Comparison of ENCODE assay signal across 30 cellular contexts in genomic region chr6:136535880-136536620, GRCh38. TPM values are rescaled to one million over a fixed set of nuclear protein-coding genes. Genes with fewer than 3 reads are reported as not detected.
DNase-seq lines count a peak whose midpoint lies in the region; ATAC-seq, FAIRE-seq and TF ChIP-seq lines count a peak whose summit lies in the region.
"Had no signal": no experiment of that assay in that cellular context is flagged by ENCODE, and none has a peak within 500 bp of the region (broad histone marks: within the 10 kb centered on the region; RNA-seq: fewer than 3 reads in every experiment).

No MANE protein-coding gene starts in this region.

- H4K5ac ChIP-seq in H9 (ENCODE audit: insufficient read length, low read depth, low read length), result no peak overlapping the region

- H3K18ac ChIP-seq in H9 (ENCODE audit: insufficient read length, low read depth, low read length), result no peak overlapping the region

- peaks cover 63% of the 10 kb centered on the region for H3K4me1 Mint-ChIP-seq in GM23338
- peaks cover 57 to 65% of the 10 kb centered on the region in 2 experiments for H3K4me1 Mint-ChIP-seq in H9
- H3K4me1 Mint-ChIP-seq in natural killer cell treated with Interleukin-12 subunit alpha and Interleukin-12 subunit beta and Interleukin-15 and Interleukin-18, amount 100 ng/mL, for 72 hours (ENCODE audit: low read depth in 2 of 2), result no peaks in the 10 kb centered on the region
- H3K4me1 Mint-ChIP-seq: CD4-positive, alpha-beta memory T cell; CD4-positive, CD25-positive, alpha-beta regulatory T cell; CD8-positive, alpha-beta memory T cell had no signal

- H3K27ac Mint-ChIP-seq in GM23338, result no peak overlapping the region
- peak overlapping the region in 2 of 3 experiments; percentile 18 to 40; a peak in 3 of 7 replicates for H3K27ac Mint-ChIP-seq in H9
- no peak overlapping the region for H3K27ac Mint-ChIP-seq in natural killer cell treated with Interleukin-12 subunit alpha and Interleukin-12 subunit beta and Interleukin-15 and Interleukin-18, amount 100 ng/mL, for 72 hours
- H3K27ac Mint-ChIP-seq: CD14-positive monocyte; CD4-positive, CD25-positive, alpha-beta regulatory T cell; CD8-positive, alpha-beta memory T cell had no signal

- H3K4ac ChIP-seq in H9 (ENCODE audit: low read depth, low read length), result no peak overlapping the region

- no peak overlapping the region for H3K27ac ChIP-seq in GM23338 (ENCODE audit: low read depth)
- no peak overlapping the region for H3K27ac ChIP-seq in H9 (ENCODE audit: insufficient read length, low read depth, low read length)
- no peak overlapping the region for H3K27ac ChIP-seq in HEK293 (ENCODE audit: extremely low read depth, low read depth, low read length)
- no peak overlapping the region for H3K27ac ChIP-seq in K562 (ENCODE audit: extremely low read depth, low read depth, low read length)
- no peak overlapping the region for H3K27ac ChIP-seq in right cardiac atrium (ENCODE audit: low read length)
- H3K27ac ChIP-seq: BLaER1 had no signal

- no peak overlapping the region for H3K14ac ChIP-seq in H9 (ENCODE audit: insufficient read depth, low read length)

- no peak overlapping the region for H3T11ph ChIP-seq in H9 (ENCODE audit: low read length)

- H3K36me3 ChIP-seq in GM23338 (ENCODE audit: insufficient read depth) (no peaks in the 10 kb centered on the region), HEK293 (ENCODE audit: control insufficient read depth in 2 of 2, insufficient read depth in 1 of 2, low read length in 2 of 2) (peaks cover 0 to 3% of the 10 kb centered on the region in 2 experiments; a peak in 1 of 3 replicates), K562 (ENCODE audit: control insufficient read depth, insufficient read depth, low read length) (no peaks in the 10 kb centered on the region)
- H3K36me3 ChIP-seq: BE2C, BLaER1 had no signal

- peaks cover 10% of the 10 kb centered on the region; the same call in 2 of the 3 replicates for H3K36me3 Mint-ChIP-seq in GM23338 (ENCODE audit: low read depth)
- peaks cover 1 to 10% (median 7%) of the 10 kb centered on the region in 3 experiments; a peak in 5 of 7 replicates for H3K36me3 Mint-ChIP-seq in H9 (ENCODE audit: insufficient read depth in 1 of 3, low read depth in 3 of 3)
- H3K36me3 Mint-ChIP-seq in natural killer cell treated with Interleukin-12 subunit alpha and Interleukin-12 subunit beta and Interleukin-15 and Interleukin-18, amount 100 ng/mL, for 72 hours, result no peaks in the 10 kb centered on the region
- H3K36me3 Mint-ChIP-seq: CD14-positive monocyte; CD4-positive, alpha-beta memory T cell; CD4-positive, CD25-positive, alpha-beta regulatory T cell had no signal

- no peak overlapping the region for H2BK12ac ChIP-seq in H9 (ENCODE audit: insufficient read length, low read depth, low read length)

- H4K20me1 ChIP-seq in GM23338 (replicated peaks; ENCODE audit: insufficient read depth) (peaks cover 32% of the 10 kb centered on the region), H9 (ENCODE audit: control insufficient read depth, insufficient read depth, insufficient read length) (no peaks in the 10 kb centered on the region), K562 (replicated peaks; ENCODE audit: control insufficient read depth, insufficient read depth, low read length) (no peaks in the 10 kb centered on the region)
- H4K20me1 ChIP-seq: BLaER1 had no signal

- TF ChIP-seq RAD21 in K562 (CRISPR knock-in tag; conservative IDR thresholded peaks at IDR 0.05 in 1 of 2, IDR thresholded peaks at IDR 0.05 in 1 of 2), result no peak

- H2BK5ac ChIP-seq in H9 (ENCODE audit: insufficient read length, low read length), result no peak overlapping the region

- H2BK20ac ChIP-seq in H9 (ENCODE audit: low read depth, low read length, poor library complexity, severe bottlenecking), result no peak overlapping the region

- H3K79me2 ChIP-seq in GM23338 (replicated peaks; ENCODE audit: insufficient read depth) (peaks cover 100% of the 10 kb centered on the region), H9 (ENCODE audit: insufficient read depth, low read length) (peaks cover 11% of the 10 kb centered on the region; the same call in 1 of the 2 replicates), K562 (ENCODE audit: control insufficient read depth, insufficient read depth, low read length) (no peaks in the 10 kb centered on the region)

- intact Hi-C loops in K562 (cut with micrococcal nuclease) (no loop called here), right cardiac atrium (cut with DNase I) (no loop called here)

- H3K9ac ChIP-seq in H9 (ENCODE audit: extremely low read depth, insufficient read length, low read length) (no peak overlapping the region), K562 (ENCODE audit: insufficient read depth in 1 of 2, low read depth in 2 of 2, low read length in 2 of 2) (no peak overlapping the region)
- H3K9ac ChIP-seq: BLaER1 had no signal

- no peak overlapping the region for H3K23ac ChIP-seq in H9 (ENCODE audit: insufficient read length, low read depth, low read length)

- TF ChIP-seq CTCF in GM23338 (conservative IDR thresholded peaks at IDR 0.05; ENCODE audit: low read depth in 2 of 2) (no peak), H9 (conservative IDR thresholded peaks at IDR 0.05) (no peak), HEK293 (tag by site-specific recombination; IDR thresholded peaks at IDR 0.05) (no peak), K562 (IDR thresholded peaks at IDR 0.05 in 2 of 3, conservative IDR thresholded peaks at IDR 0.05 in 1 of 3; ENCODE audit: insufficient read depth in 2 of 3, low read depth in 1 of 3, low read length in 3 of 3) (no peak)

- H3K4me3 ChIP-seq in GM23338 (no peak overlapping the region), HEK293 (ENCODE audit: low read depth, low read length) (no peak overlapping the region), K562 (no peak overlapping the region), right cardiac atrium (ENCODE audit: low read length) (no peak overlapping the region)
- H3K4me3 ChIP-seq: BLaER1, GM12878 had no signal

- no peak overlapping the region for H2AFZ ChIP-seq in GM23338
- no peak overlapping the region for H2AFZ ChIP-seq in H9 (ENCODE audit: low read length)
- no peak overlapping the region for H2AFZ ChIP-seq in K562 (ENCODE audit: low read depth, low read length)

- no peak for TF ChIP-seq POLR2A in K562 (conservative IDR thresholded peaks at IDR 0.05)

- H2BK120ac ChIP-seq in H9 (ENCODE audit: low read depth, low read length, poor library complexity, severe bottlenecking), result no peak overlapping the region

- H3K9me3 ChIP-seq in H9 (ENCODE audit: control insufficient read depth, low read depth, low read length), result no peaks in the 10 kb centered on the region
- no peaks in the 10 kb centered on the region for H3K9me3 ChIP-seq in HEK293 (ENCODE audit: control insufficient read depth, insufficient read depth, low read depth, low read length)
- H3K9me3 ChIP-seq in K562 (replicated peaks; ENCODE audit: control insufficient read depth, insufficient read depth, low read depth, low read length), result no peaks in the 10 kb centered on the region
- H3K9me3 ChIP-seq in right cardiac atrium (ENCODE audit: control insufficient read depth, low read length), result no peaks in the 10 kb centered on the region
- H3K9me3 ChIP-seq: BE2C, BLaER1 had no signal

- CTCF ChIA-PET in HEK293 (lab: Yijun Ruan, JAX), result interaction anchor here (1.3 to 2.2 kb wide), 3 partner anchors 11 to 14 kb away, joined by 3 to 7 read pairs (median 3); partner anchors contain the start of gene MAP7
- CTCF ChIA-PET in K562 (lab: Yijun Ruan, JAX; ENCODE audit: low intra/inter-chr PET ratio), result interaction anchor here (0.7 kb wide), 1 partner anchor 11 kb away, joined by 3 read pairs; no protein-coding TSS in a partner anchor

- H3K56ac ChIP-seq in H9 (ENCODE audit: insufficient read length, low read depth, low read length), result no peak overlapping the region

- H3F3A ChIP-seq in GM23338 (replicated peaks; ENCODE audit: low read depth), result no peaks in the 10 kb centered on the region

- H4K91ac ChIP-seq in H9 (ENCODE audit: insufficient read length, low read depth, low read length), result no peak overlapping the region

- no peak overlapping the region for H2BK15ac ChIP-seq in H9 (ENCODE audit: low read depth, low read length)

- H4K8ac ChIP-seq in H9 (replicated peaks; ENCODE audit: insufficient read length, low read depth, low read length), result no peak overlapping the region

- no peak for DNase-seq in GM23338 (ENCODE audit: low spot score)
- no peak for DNase-seq in H9
- no peak for DNase-seq in K562 (ENCODE audit: extremely low read depth in 1 of 4, low spot score in 3 of 4)
- DNase-seq in right cardiac atrium, result no peak
- no peak for DNase-seq in natural killer cell treated with Interleukin-12 subunit alpha and Interleukin-12 subunit beta and Interleukin-15 and Interleukin-18, amount 100 ng/mL, for 72 hours (ENCODE audit: low spot score)
- DNase-seq: 8988T; ACHN; BE2C; C1 segment of cervical spinal cord; CD4-positive, alpha-beta memory T cell; CD4-positive, CD25-positive, alpha-beta regulatory T cell; CD8-positive, alpha-beta memory T cell; COR-L47; DMS 273 treated with DMSO at 0.1 percent for 48 hours; DMS153; DMS53; DMS79; DND-41; EL; GDM1 had no signal

- H3K27me3 ChIP-seq in GM23338 (ENCODE audit: insufficient read depth) (no peaks in the 10 kb centered on the region), H9 (ENCODE audit: insufficient read depth, low read length) (no peaks in the 10 kb centered on the region), K562 (ENCODE audit: control insufficient read depth in 2 of 2, insufficient read depth in 2 of 2, low read length in 2 of 2) (peaks cover 10 to 19% of the 10 kb centered on the region in 2 experiments; a peak in 4 of 5 replicates), right cardiac atrium (ENCODE audit: control insufficient read depth, insufficient read depth) (no peaks in the 10 kb centered on the region)
- H3K27me3 ChIP-seq: BE2C, BLaER1 had no signal

- ATAC-seq in GM23338 (no peak), K562 (no peak), HG03139 (IDR thresholded peaks at IDR 0.05; ENCODE audit: unreplicated experiment) (no peak), GM21619 (IDR thresholded peaks at IDR 0.05; ENCODE audit: unreplicated experiment) (no peak), right cardiac atrium (no peak)
- ATAC-seq in natural killer cell treated with Interleukin-12 subunit alpha and Interleukin-12 subunit beta and Interleukin-15 and Interleukin-18, amount 100 ng/mL, for 72 hours, result no peak
- ATAC-seq: GM12878 had no signal

- H3K9me2 ChIP-seq in GM23338 (ENCODE audit: insufficient read depth), result no peaks in the 10 kb centered on the region

- no peaks in the 10 kb centered on the region for H3K23me2 ChIP-seq in H9 (ENCODE audit: insufficient read length, low read depth, low read length, poor library complexity, severe bottlenecking)

- H2AK5ac ChIP-seq in H9 (ENCODE audit: insufficient read length, low read length), result no peak overlapping the region

- TF ChIP-seq EP300 in K562 (IDR thresholded peaks at IDR 0.05; ENCODE audit: low read length), result no peak

- H3K4me2 ChIP-seq in GM23338 (peak overlapping the region; percentile 19; the same call in 1 of the 2 replicates), H9 (ENCODE audit: insufficient read depth, insufficient read length, low read length) (no peak overlapping the region), K562 (ENCODE audit: insufficient read depth, low read length) (no peak overlapping the region)
- H3K4me2 ChIP-seq: BLaER1 had no signal

- peaks cover 10% of the 10 kb centered on the region for H3K79me1 ChIP-seq in H9 (ENCODE audit: insufficient read depth, low read depth, low read length, poor library complexity, severe bottlenecking)

- no peaks in the 10 kb centered on the region for H3K9me1 ChIP-seq in K562 (ENCODE audit: control insufficient read depth, insufficient read depth, low read length)

- WGBS in H9 (ENCODE audit: extremely low coverage, insufficient read length, low lambda C conversion rate), result no CpG with 5 or more reads among the region's 8 CpGs
- WGBS in K562 (ENCODE audit: insufficient coverage, low coverage, missing lambda C conversion rate), result 39% methylated on average over 6 of the region's 8 CpGs
- WGBS in right cardiac atrium, result 91% methylated on average over 8 of the region's 8 CpGs

- H3K27me3 Mint-ChIP-seq in GM23338 (ENCODE audit: insufficient read depth, low read depth, poor library complexity) (peaks cover 1% of the 10 kb centered on the region), H9 (ENCODE audit: low read depth) (no peaks in the 10 kb centered on the region)
- H3K27me3 Mint-ChIP-seq in natural killer cell treated with Interleukin-12 subunit alpha and Interleukin-12 subunit beta and Interleukin-15 and Interleukin-18, amount 100 ng/mL, for 72 hours, result peaks cover 6 to 13% of the 10 kb centered on the region in 2 donors

- peaks cover 45% of the 10 kb centered on the region for H3K4me1 ChIP-seq in GM23338 (ENCODE audit: insufficient read depth)
- peaks cover 6% of the 10 kb centered on the region; the same call in 1 of the 2 replicates for H3K4me1 ChIP-seq in H9 (ENCODE audit: insufficient read depth, low read length)
- H3K4me1 ChIP-seq in HEK293 (ENCODE audit: control insufficient read depth, insufficient read depth, low read length), result peaks cover 8% of the 10 kb centered on the region
- no peaks in the 10 kb centered on the region for H3K4me1 ChIP-seq in K562 (replicated peaks in 1 of 2; ENCODE audit: control insufficient read depth in 2 of 2, insufficient read depth in 2 of 2, low read length in 2 of 2)
- H3K4me1 ChIP-seq in right cardiac atrium (ENCODE audit: control insufficient read depth, insufficient read depth, low read length), result no peaks in the 10 kb centered on the region
- H3K4me1 ChIP-seq: BE2C, BLaER1 had no signal

- BruUV-seq in K562 (replicated peaks; lab: Mats Ljungman, UMichigan), result no TSS peak

- in situ Hi-C loops in K562 (cut with MboI), result loop anchor here (25.0 kb wide), 1 partner anchor 199 kb away; no protein-coding TSS in a partner anchor

- no peaks in the 10 kb centered on the region for H3K9me3 Mint-ChIP-seq in GM23338
- H3K9me3 Mint-ChIP-seq in H9, result 0 out of 5 replicates have a peak, but pooled peaks cover 0 to 3% of the 10 kb centered on the region in 2 experiments
- H3K9me3 Mint-ChIP-seq in natural killer cell treated with Interleukin-12 subunit alpha and Interleukin-12 subunit beta and Interleukin-15 and Interleukin-18, amount 100 ng/mL, for 72 hours, result no peaks in the 10 kb centered on the region

- no peak for FAIRE-seq in K562 (lab: Jason Lieb, UNC)
- FAIRE-seq: A204.1, GM12892, GM18507 had no signal

- POLR2A ChIA-PET in HEK293 (lab: Yijun Ruan, JAX) (no interaction called here), K562 (lab: Yijun Ruan, JAX) (interaction anchor here (1.2 kb wide), 1 partner anchor 13 kb away, joined by 3 read pairs; no protein-coding TSS in a partner anchor)

- H3K4me3 Mint-ChIP-seq in GM23338, result no peak overlapping the region
- H3K4me3 Mint-ChIP-seq in H9, result no peak overlapping the region; a peak in 1 of 5 replicates
- H3K4me3 Mint-ChIP-seq in natural killer cell treated with Interleukin-12 subunit alpha and Interleukin-12 subunit beta and Interleukin-15 and Interleukin-18, amount 100 ng/mL, for 72 hours, result no peak overlapping the region
- H3K4me3 Mint-ChIP-seq: CD14-positive monocyte; CD4-positive, alpha-beta memory T cell; CD8-positive, alpha-beta memory T cell had no signal

RNA-seq across cellular contexts. Expression of gene MAP7, which starts 14.2 kb away (rescaled TPM):
- 47.8 and 49.2 TPM in 2 replicates for total RNA-seq in GM23338 (2014; rRNA removed; shearing (Covaris generic))
- polyA plus RNA-seq in GM23338 (2016; fragmentation: Nextera tagmentation; extraction: Ambion mirVana), result 43.2 and 44.7 TPM in 2 replicates
- total RNA-seq in H9 (2021), result 50.2 and 51.1 TPM in 2 replicates
- 0.67 and 1.5 TPM in 2 replicates for total RNA-seq in K562 (2011; cell fraction: chromatin; rRNA removed; ENCODE audit: low replicate concordance)
- total RNA-seq in K562 (2011; cell fraction: nucleolus; rRNA removed), result 0.50 and 0.53 TPM in 2 replicates
- total RNA-seq in K562 (2011; cell fraction: nucleoplasm; rRNA removed), result 0.88 and 0.99 TPM in 2 replicates
- total RNA-seq in K562 (2014; rRNA removed), result 6.6 and 7.5 TPM in 2 replicates
- 3.9 and 4.2 TPM in 2 replicates for total RNA-seq in K562 (2014; rRNA removed; fragmentation: Illumina TruSeq; extraction: Trizol)
- 7.6 and 7.7 TPM in 2 replicates for total RNA-seq in K562 (2015; rRNA removed; fragmentation: Illumina TruSeq; extraction: Trizol)
- total RNA-seq in K562 (2021), result 6.1 and 7.4 TPM in 2 replicates
- 1.0 and 1.3 TPM in 2 replicates for polyA plus RNA-seq in K562 (2011; rRNA removed)
- 0.59 and 0.78 TPM in 2 replicates for polyA plus RNA-seq in K562 (2011; cell fraction: cytosol; rRNA removed)
- polyA plus RNA-seq in K562 (2011; cell fraction: nucleus; rRNA removed), result 0.93 and 1.6 TPM in 2 replicates
- polyA plus RNA-seq in K562 (2012), result 9.3 and 9.7 TPM in 2 replicates
- 6.7 and 6.9 TPM in 2 replicates for polyA plus RNA-seq in K562 (2014; fragmentation: Illumina TruSeq; extraction: Trizol)
- 1 to 10 TPM in 1 of 2 experiments, under 1 TPM in 1; 0.76 to 1.1 TPM for polyA plus RNA-seq in K562 (2014; fragmentation: Nextera tagmentation; extraction: Ambion mirVana)
- 3.9 and 4.4 TPM in 2 replicates for polyA plus RNA-seq in K562 (2014; rRNA removed)
- 0.78 and 1.2 TPM in 2 replicates for polyA minus RNA-seq in K562 (2011; rRNA and poly(A)+ RNA removed)
- polyA minus RNA-seq in K562 (2011; cell fraction: cytosol; rRNA and poly(A)+ RNA removed), result 1.5 and 1.6 TPM in 2 replicates
- 0.67 TPM in 2 replicates for polyA minus RNA-seq in K562 (2011; cell fraction: nucleus; rRNA and poly(A)+ RNA removed)
- 1 to 10 TPM; 1.3 to 2.5 (median 1.8) TPM for total RNA-seq in right cardiac atrium
- polyA plus RNA-seq in right cardiac atrium, result 0.79 TPM
- under 1 TPM; 0.73 to 0.83 TPM for total RNA-seq in natural killer cell treated with Interleukin-12 subunit alpha and Interleukin-12 subunit beta and Interleukin-15 and Interleukin-18, amount 100 ng/mL, for 72 hours
- total RNA-seq: G401 had no signal

Comparison
In these comparisons a context has a peak if more than half of its experiments do, and no peak if none do; other contexts are left out.
1. H3K27ac Mint-ChIP-seq: peak in H9 (2 of 3); none in GM23338 (single experiment) and natural killer cell treated with Interleukin-12 subunit alpha and Interleukin-12 subunit beta and Interleukin-15 and Interleukin-18, amount 100 ng/mL, for 72 hours (0 of 2).